27 cellular contexts compared by ENCODE assay signal in genomic region chr1:214435867-214436266, GRCh38.
DNase-seq lines count a peak whose midpoint lies in the region; ATAC-seq, FAIRE-seq and TF ChIP-seq lines count a peak whose summit lies in the region.
"Had no signal": no experiment of that assay in that cellular context is flagged by ENCODE, and none has a peak within 500 bp of the region (broad histone marks: within the 10 kb centered on the region; RNA-seq: fewer than 3 reads in every experiment).

No MANE protein-coding gene starts in this region.

- H3K27ac Mint-ChIP-seq in activated CD4-positive, alpha-beta T cell treated with anti-CD3 and anti-CD28 coated beads, Interleukin-2, amount 10 ng/mL, durations not matched to agents 24 days and 14 days, result peak overlapping the region; percentile 46
- H3K27ac Mint-ChIP-seq in activated T-helper 2 cell treated with anti-CD3 and anti-CD28 coated beads, Interferon-gamma antibody, Interleukin-2, Interleukin-4, amounts not matched to agents 10 μg/mL and 5 μg/mL and 100 μg/mL, durations not matched to agents 14 hours and 24 hours and 36 hours, result peak overlapping the region; percentile 60
- H3K27ac Mint-ChIP-seq in chondrocyte (ENCODE audit: unreplicated experiment), result peak overlapping the region; percentile 45
- H3K27ac Mint-ChIP-seq: CD14-positive monocyte; CD4-positive, alpha-beta T cell; CD8-positive, alpha-beta memory T cell had no signal

- no peak for TF ChIP-seq EP300 in A549 (IDR thresholded peaks at IDR 0.05)

- in situ Hi-C loops in GM23248 (cut with MboI), result no loop called here

- no peaks in the 10 kb centered on the region for H3K9me2 ChIP-seq in GM23248 (ENCODE audit: insufficient read depth)

- H3K36me3 ChIP-seq in GM23248 (ENCODE audit: low read depth), result no peaks in the 10 kb centered on the region
- H3K36me3 ChIP-seq: BE2C; BLaER1 treated with 17β-estradiol and CSF1 and Interleukin-3, amounts not matched to agents 10 nM and 100 nM had no signal

- H3K27ac ChIP-seq in A549 (no peak overlapping the region), GM23248 (no peak overlapping the region)
- H3K27ac ChIP-seq: 22Rv1; BLaER1 treated with 17β-estradiol and CSF1 and Interleukin-3, amounts not matched to agents 10 nM and 100 nM had no signal

- ATAC-seq in A549, result no peak
- no peak for ATAC-seq in HG03460 (IDR thresholded peaks at IDR 0.05; ENCODE audit: unreplicated experiment)

- no peaks in the 10 kb centered on the region for H3K9me3 ChIP-seq in A549
- H3K9me3 ChIP-seq in GM23248 (ENCODE audit: low read depth), result no peaks in the 10 kb centered on the region
- H3K9me3 ChIP-seq: BE2C; BLaER1 treated with 17β-estradiol and CSF1 and Interleukin-3, amounts not matched to agents 10 nM and 100 nM had no signal

- H3K4me2 ChIP-seq in A549 (no peak overlapping the region), GM23248 (ENCODE audit: unreplicated experiment) (no peak overlapping the region)
- H3K4me2 ChIP-seq: BLaER1 treated with 17β-estradiol and CSF1 and Interleukin-3, amounts not matched to agents 10 nM and 100 nM had no signal

- no peak for FAIRE-seq in A549 (lab: Jason Lieb, UNC)
- FAIRE-seq: A204.1, D721Med, GM12891, GM18507 had no signal

- TF ChIP-seq CTCF in A549 (IDR thresholded peaks at IDR 0.05) (no peak), chondrocyte (IDR thresholded peaks at IDR 0.05) (no peak)

- no peak overlapping the region for H3K9ac ChIP-seq in GM23248
- H3K9ac ChIP-seq: BLaER1 treated with 17β-estradiol and CSF1 and Interleukin-3, amounts not matched to agents 10 nM and 100 nM had no signal

- no peak for TF ChIP-seq POLR2A in A549 (IDR thresholded peaks at IDR 0.05; ENCODE audit: low read length)

- H4K20me1 ChIP-seq in GM23248 (ENCODE audit: insufficient read depth), result 0 out of 2 replicates have a peak, but pooled peaks cover 8% of the 10 kb centered on the region
- H4K20me1 ChIP-seq: BLaER1 treated with 17β-estradiol and CSF1 and Interleukin-3, amounts not matched to agents 10 nM and 100 nM had no signal

- H3K9me3 Mint-ChIP-seq in activated CD4-positive, alpha-beta T cell treated with anti-CD3 and anti-CD28 coated beads, Interleukin-2, amount 10 ng/mL, durations not matched to agents 24 days and 14 days, result peaks cover 4% of the 10 kb centered on the region
- peaks cover 11% of the 10 kb centered on the region for H3K9me3 Mint-ChIP-seq in activated T-helper 2 cell treated with anti-CD3 and anti-CD28 coated beads, Interferon-gamma antibody, Interleukin-2, Interleukin-4, amounts not matched to agents 10 μg/mL and 5 μg/mL and 100 μg/mL, durations not matched to agents 14 hours and 24 hours and 36 hours
- no peaks in the 10 kb centered on the region for H3K9me3 Mint-ChIP-seq in chondrocyte (ENCODE audit: low read depth)
- H3K9me3 Mint-ChIP-seq: CD4-positive, alpha-beta T cell; CD8-positive, alpha-beta memory T cell had no signal

- CTCF ChIA-PET in A549 (lab: Yijun Ruan, JAX), result no interaction called here

- H3F3A ChIP-seq in GM23248 (ENCODE audit: insufficient read depth), result peaks cover 21% of the 10 kb centered on the region; the same call in 1 of the 2 replicates

- H3K27me3 Mint-ChIP-seq in activated CD4-positive, alpha-beta T cell treated with anti-CD3 and anti-CD28 coated beads, Interleukin-2, amount 10 ng/mL, durations not matched to agents 24 days and 14 days, result no peaks in the 10 kb centered on the region
- no peaks in the 10 kb centered on the region for H3K27me3 Mint-ChIP-seq in activated T-helper 2 cell treated with anti-CD3 and anti-CD28 coated beads, Interferon-gamma antibody, Interleukin-2, Interleukin-4, amounts not matched to agents 10 μg/mL and 5 μg/mL and 100 μg/mL, durations not matched to agents 14 hours and 24 hours and 36 hours (ENCODE audit: low read depth)
- H3K27me3 Mint-ChIP-seq in chondrocyte (ENCODE audit: low read depth), result no peaks in the 10 kb centered on the region
- H3K27me3 Mint-ChIP-seq: CD4-positive, alpha-beta T cell had no signal

- TF ChIP-seq RAD21 in A549 (conservative IDR thresholded peaks at IDR 0.05 in 1 of 2, IDR thresholded peaks at IDR 0.05 in 1 of 2), result no peak

- peaks cover 99% of the 10 kb centered on the region for H3K79me2 ChIP-seq in GM23248 (ENCODE audit: insufficient read depth)

- H3K4me1 ChIP-seq in A549, result peaks cover 33% of the 10 kb centered on the region
- no peaks in the 10 kb centered on the region for H3K4me1 ChIP-seq in GM23248 (ENCODE audit: insufficient read depth)
- H3K4me1 ChIP-seq: BE2C had no signal

- intact Hi-C loops in activated CD4-positive, alpha-beta T cell treated with anti-CD3 and anti-CD28 coated beads, Interleukin-2, amount 10 ng/mL, durations not matched to agents 24 days and 14 days (cut with micrococcal nuclease), result no loop called here
- intact Hi-C loops in activated T-helper 2 cell treated with anti-CD3 and anti-CD28 coated beads, Interferon-gamma antibody, Interleukin-2, Interleukin-4, amounts not matched to agents 10 μg/mL and 5 μg/mL and 100 μg/mL, durations not matched to agents 14 hours and 24 hours and 36 hours (cut with micrococcal nuclease), result loop anchor here (5.0 kb wide), 2 partner anchors 104 to 154 kb away; partner anchors contain the start of gene SMYD2

- POLR2A ChIA-PET in A549 (lab: Yijun Ruan, JAX), result no interaction called here

- H3K4me1 Mint-ChIP-seq in activated CD4-positive, alpha-beta T cell treated with anti-CD3 and anti-CD28 coated beads, Interleukin-2, amount 10 ng/mL, durations not matched to agents 24 days and 14 days, result peaks cover 38% of the 10 kb centered on the region
- H3K4me1 Mint-ChIP-seq in activated T-helper 2 cell treated with anti-CD3 and anti-CD28 coated beads, Interferon-gamma antibody, Interleukin-2, Interleukin-4, amounts not matched to agents 10 μg/mL and 5 μg/mL and 100 μg/mL, durations not matched to agents 14 hours and 24 hours and 36 hours (ENCODE audit: low read depth), result peaks cover 63% of the 10 kb centered on the region
- peaks cover 52% of the 10 kb centered on the region for H3K4me1 Mint-ChIP-seq in chondrocyte (ENCODE audit: low read depth)

- whole genome bisulfite sequencing in A549 (ENCODE audit: missing lambda C conversion rate), result 91% methylated on average over 4 of the region's 4 CpGs
- WGBS in GM23248 (ENCODE audit: low coverage in 1 of 2, low lambda C conversion rate in 2 of 2, missing lambda C conversion rate in 2 of 2), 2 experiments, result 97 to 98% methylated on average over 4 of the region's 4 CpGs

- no peak overlapping the region for H3K4me3 ChIP-seq in A549
- H3K4me3 ChIP-seq in GM23248, result no peak overlapping the region
- H3K4me3 ChIP-seq: BLaER1 treated with 17β-estradiol and CSF1 and Interleukin-3, amounts not matched to agents 10 nM and 100 nM had no signal

- no peak for DNase-seq in activated CD4-positive, alpha-beta T cell treated with anti-CD3 and anti-CD28 coated beads, Interleukin-2, amount 10 ng/mL, durations not matched to agents 24 days and 14 days
- no peak for DNase-seq in activated CD4-positive, alpha-beta T cell treated with anti-CD3 and anti-CD28 coated beads for 4 hours
- DNase-seq in A549 (ENCODE audit: low read depth in 1 of 2, low spot score in 1 of 2), result no peak
- no peak for DNase-seq in activated T-helper 2 cell treated with anti-CD3 and anti-CD28 coated beads, Interferon-gamma antibody, Interleukin-2, Interleukin-4, amounts not matched to agents 10 μg/mL and 5 μg/mL and 100 μg/mL, durations not matched to agents 14 hours and 24 hours and 36 hours (ENCODE audit: low spot score)
- no peak for DNase-seq in chondrocyte (ENCODE audit: low spot score)
- no peak for DNase-seq in activated CD8-positive, alpha-beta memory T cell treated with anti-CD3 and anti-CD28 coated beads for 24 hours
- no peak for DNase-seq in GM23248
- DNase-seq: ACHN; AML-193; BE2C; CD4-positive, alpha-beta T cell; CD8-positive, alpha-beta memory T cell; DMS 273 treated with DMSO at 0.1 percent for 48 hours; DMS79; EL; GDM1; GOT3; H7; HCEC 1CT had no signal

- no peak overlapping the region for H3K4me3 Mint-ChIP-seq in activated CD4-positive, alpha-beta T cell treated with anti-CD3 and anti-CD28 coated beads, Interleukin-2, amount 10 ng/mL, durations not matched to agents 24 days and 14 days
- no peak overlapping the region for H3K4me3 Mint-ChIP-seq in activated T-helper 2 cell treated with anti-CD3 and anti-CD28 coated beads, Interferon-gamma antibody, Interleukin-2, Interleukin-4, amounts not matched to agents 10 μg/mL and 5 μg/mL and 100 μg/mL, durations not matched to agents 14 hours and 24 hours and 36 hours (ENCODE audit: low read depth)
- H3K4me3 Mint-ChIP-seq in chondrocyte (ENCODE audit: unreplicated experiment), result no peak overlapping the region
- H3K4me3 Mint-ChIP-seq: CD14-positive monocyte; CD4-positive, alpha-beta T cell; CD8-positive, alpha-beta memory T cell had no signal

- H3K27me3 ChIP-seq in GM23248 (replicated peaks; ENCODE audit: insufficient read depth), result no peaks in the 10 kb centered on the region
- H3K27me3 ChIP-seq: BLaER1 treated with 17β-estradiol and CSF1 and Interleukin-3, amounts not matched to agents 10 nM and 100 nM had no signal

- peaks cover 5% of the 10 kb centered on the region for H3K36me3 Mint-ChIP-seq in activated CD4-positive, alpha-beta T cell treated with anti-CD3 and anti-CD28 coated beads, Interleukin-2, amount 10 ng/mL, durations not matched to agents 24 days and 14 days (ENCODE audit: low read depth)
- peaks cover 53% of the 10 kb centered on the region for H3K36me3 Mint-ChIP-seq in activated T-helper 2 cell treated with anti-CD3 and anti-CD28 coated beads, Interferon-gamma antibody, Interleukin-2, Interleukin-4, amounts not matched to agents 10 μg/mL and 5 μg/mL and 100 μg/mL, durations not matched to agents 14 hours and 24 hours and 36 hours (ENCODE audit: low read depth)
- H3K36me3 Mint-ChIP-seq in chondrocyte (ENCODE audit: low read depth), result peaks cover 5% of the 10 kb centered on the region
- H3K36me3 Mint-ChIP-seq: CD14-positive monocyte had no signal

- H2AFZ ChIP-seq in GM23248, result no peak overlapping the region

TF ChIP-seq in A549, 52 proteins besides CTCF, POLR2A, EP300 and RAD21:
- TF ChIP-seq CBX8 (IDR thresholded peaks at IDR 0.05) (no peak), CEBPB (IDR thresholded peaks at IDR 0.05) (no peak), HDAC2 (IDR thresholded peaks at IDR 0.05) (0 out of 2 replicates have a peak, but pooled peaks have one; percentile 20), KDM1A (IDR thresholded peaks at IDR 0.05; ENCODE audit: low read depth) (peak; percentile 52; the same call in 1 of the 2 replicates)
